ENCODE assay signal across 13 cellular contexts in the genomic region with DNA sequence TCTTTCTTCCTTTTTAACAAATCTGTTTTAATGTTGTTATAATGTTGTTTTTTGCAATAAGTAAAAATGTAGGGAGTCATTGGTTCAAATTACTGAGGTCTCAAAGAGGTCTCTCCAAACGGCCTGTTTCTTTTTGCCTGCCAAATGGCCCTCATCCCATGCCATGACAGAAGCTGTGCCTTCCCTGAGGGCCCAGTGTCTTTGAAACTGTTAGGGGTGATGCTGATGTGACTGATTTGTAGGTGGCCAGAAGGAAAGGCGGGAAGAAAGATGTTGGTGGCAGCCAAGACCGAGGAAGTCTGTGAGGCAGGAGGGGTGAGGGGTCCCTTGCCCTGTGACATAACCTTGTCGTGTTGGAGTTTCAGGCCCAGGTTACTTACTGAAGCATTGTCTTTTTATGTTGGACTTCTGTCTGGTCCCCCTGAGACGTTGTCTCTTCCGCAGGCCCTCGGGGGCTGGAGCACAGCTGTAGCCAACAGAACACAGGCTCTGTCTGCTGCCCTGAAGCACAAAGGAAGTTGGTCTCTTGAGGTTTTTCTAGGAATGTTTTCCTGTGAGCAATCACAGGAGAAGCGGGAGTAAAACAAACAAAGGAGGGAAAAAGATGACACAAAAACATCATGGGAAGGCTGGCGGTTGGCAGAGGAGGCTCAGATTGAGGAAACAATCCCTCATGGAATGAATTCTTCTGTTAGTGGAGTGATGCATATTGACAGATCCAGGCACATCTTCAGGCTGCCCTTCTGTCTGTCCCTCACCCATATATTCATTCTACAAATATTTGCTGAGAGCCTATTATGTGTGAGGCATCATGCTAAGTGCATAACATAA. TPM values are rescaled to one million over a fixed set of nuclear protein-coding genes. Genes with fewer than 3 reads are reported as not detected.
DNase-seq lines count a peak whose midpoint lies in the region; ATAC-seq, FAIRE-seq and TF ChIP-seq lines count a peak whose summit lies in the region.
"Had no signal": no experiment of that assay in that cellular context is flagged by ENCODE, and none has a peak within 500 bp of the region (broad histone marks: within the 10 kb centered on the region; RNA-seq: fewer than 3 reads in every experiment).

No MANE protein-coding gene starts in this region.

- H3K4me3 ChIP-seq in A549: peak overlapping the region; percentile 1; the same call in 1 of the 3 replicates
- H3K4me3 ChIP-seq: K562 had no signal

- H3K36me3 Mint-ChIP-seq in brain (peaks cover 9% of the 10 kb centered on the region), WTC11 (no peaks in the 10 kb centered on the region)

- peak; percentile 28 for FAIRE-seq in A549 (lab: Jason Lieb, UNC)
- FAIRE-seq: K562 had no signal

- TF ChIP-seq RAD21 in A549 (conservative IDR thresholded peaks at IDR 0.05 in 1 of 2, IDR thresholded peaks at IDR 0.05 in 1 of 2): peak; percentile 19 to 53; a peak in 2 of 5 replicates

- H3K4me2 ChIP-seq in A549: peak overlapping the region; percentile 70

- H3K4me1 Mint-ChIP-seq in brain (peaks cover 39% of the 10 kb centered on the region), WTC11 (peaks cover 13% of the 10 kb centered on the region)

- CTCF ChIA-PET in A549 (lab: Yijun Ruan, JAX): interaction anchor here (0.5 to 12.8 kb wide), 5 partner anchors 8 to 332 kb away, joined by 3 to 238 read pairs (median 4); no protein-coding TSS in a partner anchor
- CTCF ChIA-PET in WTC11 (lab: Charles Lee): interaction anchor here (1.3 kb wide), 1 partner anchor 66 kb away, joined by 3 read pairs; no protein-coding TSS in a partner anchor

- WGBS in A549 (ENCODE audit: missing lambda C conversion rate): under 1% methylated on average over 9 of the region's 9 CpGs

- H3K9me3 Mint-ChIP-seq in brain (peaks cover 0 to 13% (median 5%) of the 10 kb centered on the region in 5 experiments), WTC11 (peaks cover 14% of the 10 kb centered on the region)

- DNase-seq in A549 (ENCODE audit: low read depth in 1 of 2, low spot score in 1 of 2) (peak; percentile 58 to 92), HS-27A (ENCODE audit: low read depth) (peak; percentile 46), kidney tubule cell (ENCODE audit: low spot score) (peak; percentile 85), WTC11 (ENCODE audit: low spot score) (no peak), T-helper 2 cell (no peak)
- DNase-seq: activated CD4-positive, CD25-positive, alpha-beta regulatory T cell; NCI-H82 had no signal

- peak; percentile 70 to 77 for ATAC-seq in A549
- ATAC-seq in HG03457 (IDR thresholded peaks at IDR 0.05; ENCODE audit: unreplicated experiment): no peak
- ATAC-seq in HG02610 (IDR thresholded peaks at IDR 0.05; ENCODE audit: unreplicated experiment): no peak
- ATAC-seq in WTC11: no peak
- ATAC-seq: HCT116, K562 had no signal

- no peak for TF ChIP-seq CTCF in A549 (IDR thresholded peaks at IDR 0.05)
- TF ChIP-seq CTCF in brain (conservative IDR thresholded peaks at IDR 0.05): no peak
- no peak for TF ChIP-seq CTCF in WTC11 (IDR thresholded peaks at IDR 0.05)

- peak overlapping the region; percentile 83 to 97 for H3K27ac ChIP-seq in A549
- H3K27ac ChIP-seq: parathyroid adenoma had no signal

- H3K4me3 Mint-ChIP-seq in brain (peak overlapping the region in 2 of 5 experiments; percentile 10 to 45), WTC11 (no peak overlapping the region)

- H3K9me3 ChIP-seq in A549: peaks cover 10% of the 10 kb centered on the region; the same call in 2 of the 3 replicates

- POLR2A ChIA-PET in A549 (lab: Yijun Ruan, JAX) (interaction anchor here (0.7 kb wide), 1 partner anchor 43 kb away, joined by 3 read pairs; no protein-coding TSS in a partner anchor), WTC11 (lab: Charles Lee) (no interaction called here)

- H3K27ac Mint-ChIP-seq in brain (peak overlapping the region in 3 of 5 experiments; percentile 11 to 77 (median 46)), WTC11 (no peak overlapping the region)

- TF ChIP-seq POLR2A in A549 (IDR thresholded peaks at IDR 0.05; ENCODE audit: low read length): no peak

- peak; percentile 87 to 88; a peak in 4 of 5 replicates for TF ChIP-seq EP300 in A549 (IDR thresholded peaks at IDR 0.05)

- peaks cover 49% of the 10 kb centered on the region for H3K4me1 ChIP-seq in A549
- H3K4me1 ChIP-seq: parathyroid adenoma had no signal

- no peaks in the 10 kb centered on the region for H3K27me3 Mint-ChIP-seq in brain
- H3K27me3 Mint-ChIP-seq in WTC11 (ENCODE audit: low read depth): peaks cover 16% of the 10 kb centered on the region

TF ChIP-seq in A549, 52 proteins besides CTCF, POLR2A, EP300 and RAD21 (continues in another document):
- 0 out of 3 replicates have a peak, but pooled peaks have one; percentile 15 for TF ChIP-seq SMC3 (IDR thresholded peaks at IDR 0.05)
- TF ChIP-seq FOSL2 (IDR thresholded peaks at IDR 0.05): peak; percentile 64
- TF ChIP-seq FOSL2 (CRISPR knock-in tag; IDR thresholded peaks at IDR 0.05): peak; percentile 78
- no peak for TF ChIP-seq RCOR1 (IDR thresholded peaks at IDR 0.05; ENCODE audit: low read depth, low read length)
- peak; percentile 50; the same call in 1 of the 2 replicates for TF ChIP-seq ATOH8 (CRISPR knock-in tag; IDR thresholded peaks at IDR 0.05; ENCODE audit: low read depth)
- TF ChIP-seq BCL3 (IDR thresholded peaks at IDR 0.05): peak; percentile 70; the same call in 1 of the 3 replicates
- TF ChIP-seq CEBPB (IDR thresholded peaks at IDR 0.05): peak in 1 of 2 experiments; percentile 65; a peak in 2 of 4 replicates
- TF ChIP-seq HOXB13 (CRISPR knock-in tag; IDR thresholded peaks at IDR 0.05; ENCODE audit: low read depth): peak; percentile 88
- peak; percentile 27 for TF ChIP-seq MAFK (IDR thresholded peaks at IDR 0.05; ENCODE audit: partially characterized antibody)
- peak; percentile 74; the same call in 1 of the 2 replicates for TF ChIP-seq JUNB (IDR thresholded peaks at IDR 0.05)
- TF ChIP-seq NR3C1 (IDR thresholded peaks at IDR 0.05): no peak
- TF ChIP-seq ZFP36 (IDR thresholded peaks at IDR 0.05; ENCODE audit: borderline replicate concordance, partially characterized antibody): peak; percentile 6

TF ChIP-seq in WTC11, 78 proteins besides CTCF, POLR2A, EP300 and RAD21:
- TF ChIP-seq ATF1 (CRISPR knock-in tag; IDR thresholded peaks at IDR 0.05): no peak
- TF ChIP-seq ZNF416 (CRISPR knock-in tag; IDR thresholded peaks at IDR 0.05): no peak
- no peak for TF ChIP-seq TEAD4 (CRISPR knock-in tag; IDR thresholded peaks at IDR 0.05)
- no peak for TF ChIP-seq SMAD4 (CRISPR knock-in tag; IDR thresholded peaks at IDR 0.05)
- no peak for TF ChIP-seq MYBL2 (CRISPR knock-in tag; IDR thresholded peaks at IDR 0.05)
- TF ChIP-seq, protein P1, sequence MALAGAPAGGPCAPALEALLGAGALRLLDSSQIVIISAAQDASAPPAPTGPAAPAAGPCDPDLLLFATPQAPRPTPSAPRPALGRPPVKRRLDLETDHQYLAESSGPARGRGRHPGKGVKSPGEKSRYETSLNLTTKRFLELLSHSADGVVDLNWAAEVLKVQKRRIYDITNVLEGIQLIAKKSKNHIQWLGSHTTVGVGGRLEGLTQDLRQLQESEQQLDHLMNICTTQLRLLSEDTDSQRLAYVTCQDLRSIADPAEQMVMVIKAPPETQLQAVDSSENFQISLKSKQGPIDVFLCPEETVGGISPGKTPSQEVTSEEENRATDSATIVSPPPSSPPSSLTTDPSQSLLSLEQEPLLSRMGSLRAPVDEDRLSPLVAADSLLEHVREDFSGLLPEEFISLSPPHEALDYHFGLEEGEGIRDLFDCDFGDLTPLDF (CRISPR knock-in tag; IDR thresholded peaks at IDR 0.05): no peak
- no peak for TF ChIP-seq GTF2I (CRISPR knock-in tag; conservative IDR thresholded peaks at IDR 0.05)
- TF ChIP-seq ESRRA (CRISPR knock-in tag; IDR thresholded peaks at IDR 0.05; ENCODE audit: borderline replicate concordance): no peak
- TF ChIP-seq, protein P2, sequence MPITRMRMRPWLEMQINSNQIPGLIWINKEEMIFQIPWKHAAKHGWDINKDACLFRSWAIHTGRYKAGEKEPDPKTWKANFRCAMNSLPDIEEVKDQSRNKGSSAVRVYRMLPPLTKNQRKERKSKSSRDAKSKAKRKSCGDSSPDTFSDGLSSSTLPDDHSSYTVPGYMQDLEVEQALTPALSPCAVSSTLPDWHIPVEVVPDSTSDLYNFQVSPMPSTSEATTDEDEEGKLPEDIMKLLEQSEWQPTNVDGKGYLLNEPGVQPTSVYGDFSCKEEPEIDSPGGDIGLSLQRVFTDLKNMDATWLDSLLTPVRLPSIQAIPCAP (CRISPR knock-in tag; IDR thresholded peaks at IDR 0.05): no peak
- TF ChIP-seq ZNF138 (CRISPR knock-in tag; conservative IDR thresholded peaks at IDR 0.05): no peak
- no peak for TF ChIP-seq NFE2L1 (CRISPR knock-in tag; IDR thresholded peaks at IDR 0.05)
- TF ChIP-seq TP53 (CRISPR knock-in tag; IDR thresholded peaks at IDR 0.05): no peak

RNA-seq across cellular contexts. Expression of gene ST3GAL5, which starts 4.9 kb away (rescaled TPM):
- polyA plus RNA-seq in A549 (2011; rRNA removed) (115 and 119 TPM in 2 replicates), A549 (2017; fragmentation: RNase III; extraction: RNeasy Plus Mini Kit Qiagen cat#74134 plus additional on column Dnase treatment) (34.1 to 36.9 TPM (median 35.9 TPM) in 3 replicates), brain (ENCODE audit: insufficient read depth, low read depth, low replicate concordance) (24.7 TPM)
- polyA plus RNA-seq in A549 (2012; cell fraction: cytosol; rRNA removed): 48.7 and 50.3 TPM in 2 replicates
- polyA plus RNA-seq in A549 (2012; cell fraction: nucleus; rRNA removed): 37.9 and 52.9 TPM in 2 replicates
- polyA minus RNA-seq in A549 (2011; rRNA and poly(A)+ RNA removed): 59.3 and 67.7 TPM in 2 replicates
- 5.9 to 6.8 TPM (median 6.2 TPM) in 3 replicates for total RNA-seq in WTC11 (2021)

Comparison
In these comparisons a context has a peak if more than half of its experiments do, and no peak if none do; other contexts are left out.
1. ATAC-seq: peak in A549 (2 of 2); none in HG03457 (single experiment), HG02610 (single experiment) and WTC11 (single experiment).
2. DNase-seq: peak in A549 (2 of 2), HS-27A (single experiment) and kidney tubule cell (single experiment); none in WTC11 (single experiment) and T-helper 2 cell (0 of 5).
3. Of the 8 proteins assayed by ChIP-seq in both WTC11 and A549: peak only in WTC11: none; only in A549: JUN and MAX; in both: none; in neither: 6.